7 cellular contexts compared by ENCODE assay signal in the genomic region with DNA sequence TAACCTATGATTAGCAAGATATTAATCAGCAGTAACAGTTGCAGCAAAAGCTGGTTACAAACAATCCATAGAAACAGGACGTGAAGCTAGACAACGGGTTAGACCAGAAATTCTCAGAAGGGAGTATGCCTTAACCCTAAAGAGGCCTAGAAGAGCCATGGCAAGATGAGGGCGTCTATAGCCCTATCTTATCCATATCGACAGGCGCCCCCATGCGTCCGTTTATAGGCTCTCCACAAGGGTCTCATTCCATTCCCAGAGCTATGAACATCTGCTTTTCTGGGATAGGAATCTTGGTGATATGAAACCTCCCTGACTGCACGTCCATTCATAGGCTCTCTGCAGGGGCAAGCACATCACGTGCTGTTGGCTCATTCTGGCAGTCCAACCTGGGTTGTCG.
DNase-seq lines count a peak whose midpoint lies in the region; ATAC-seq and TF ChIP-seq lines count a peak whose summit lies in the region.
"Not testable (repeated sequence)": the region's sequence is repeated elsewhere in the genome, so short reads cannot be mapped to it uniquely, and the experiment has no call there.

No MANE protein-coding gene starts in this region.

- H3K9me3 ChIP-seq in GM23248 (ENCODE audit: low read depth); Loucy (ENCODE audit: insufficient read depth, low read depth, low read length); endodermal cell (ENCODE audit: control insufficient read depth, low read length); iPS DF 6.9 (ENCODE audit: control insufficient read depth, insufficient read depth, low read length): not testable (repeated sequence)

- H3K27ac Mint-ChIP-seq in WTC11, endodermal cell: not testable (repeated sequence)

- not testable (repeated sequence) for H2AFZ ChIP-seq in GM23248; Loucy (ENCODE audit: low read length)

- not testable (repeated sequence) for H3K9me3 Mint-ChIP-seq in WTC11
- H3K9me3 Mint-ChIP-seq in endodermal cell: peaks cover 11% of the 10 kb centered on the region

- not testable (repeated sequence) for H3K4me1 Mint-ChIP-seq in WTC11, endodermal cell

- H3K4me1 ChIP-seq in GM23248 (ENCODE audit: insufficient read depth); Loucy (ENCODE audit: insufficient read depth, low read length, poor library complexity, severe bottlenecking); endodermal cell (ENCODE audit: control insufficient read depth, insufficient read depth, low read length); iPS DF 6.9 (ENCODE audit: control insufficient read depth, insufficient read depth, low read length): not testable (repeated sequence)

- POLR2A ChIA-PET in WTC11 (lab: Charles Lee): not testable (repeated sequence)

- H3K9ac ChIP-seq in GM23248; Loucy (ENCODE audit: low read depth, low read length, poor library complexity, severe bottlenecking); endodermal cell (ENCODE audit: extremely low read depth, low read length, poor library complexity, severe bottlenecking): not testable (repeated sequence)

- not testable (repeated sequence) for H3K27ac ChIP-seq in GM23248; endodermal cell (ENCODE audit: low read depth, low read length); iPS DF 6.9 (ENCODE audit: low read length)

- in situ Hi-C loops in GM23248 (cut with MboI): not testable (repeated sequence)

- not testable (repeated sequence) for H4K20me1 ChIP-seq in GM23248 (ENCODE audit: insufficient read depth); Loucy (ENCODE audit: insufficient read depth, low read length, poor library complexity, severe bottlenecking)

- H3K36me3 Mint-ChIP-seq in WTC11; endodermal cell (ENCODE audit: low read depth): not testable (repeated sequence)

- not testable (repeated sequence) for H3K4me3 ChIP-seq in GM23248; Loucy (ENCODE audit: low read length, poor library complexity, severe bottlenecking); endodermal cell (ENCODE audit: low read length); iPS DF 6.9 (ENCODE audit: low read length)

- CTCF ChIA-PET in WTC11 (lab: Charles Lee): interaction anchor here (1.0 to 1.2 kb wide), 2 partner anchors 9 to 100 kb away, joined by 3 to 8 read pairs; no protein-coding TSS in a partner anchor

- H3K4me3 Mint-ChIP-seq in WTC11, endodermal cell: not testable (repeated sequence)

- not testable (repeated sequence) for H3K36me3 ChIP-seq in GM23248 (ENCODE audit: low read depth); Loucy (ENCODE audit: insufficient read depth, low read length); endodermal cell (ENCODE audit: control insufficient read depth, insufficient read depth, low read length); iPS DF 6.9 (ENCODE audit: control insufficient read depth, insufficient read depth, low read length)

- ATAC-seq in WTC11: not testable (repeated sequence)

- H3K79me2 ChIP-seq in GM23248 (ENCODE audit: insufficient read depth); Loucy (ENCODE audit: insufficient read depth, low read length): not testable (repeated sequence)

- not testable (repeated sequence) for H3K27me3 ChIP-seq in GM23248 (replicated peaks; ENCODE audit: insufficient read depth); Loucy (ENCODE audit: insufficient read depth, low read length, poor library complexity, severe bottlenecking); endodermal cell (ENCODE audit: control insufficient read depth, insufficient read depth, low read length, poor library complexity, severe bottlenecking); iPS DF 6.9 (ENCODE audit: control insufficient read depth, insufficient read depth, low read length)

- H3F3A ChIP-seq in GM23248 (ENCODE audit: insufficient read depth); Loucy (ENCODE audit: low read depth): not testable (repeated sequence)

- WGBS in GM23248 (ENCODE audit: low coverage in 1 of 2, low lambda C conversion rate in 2 of 2, missing lambda C conversion rate in 2 of 2), 2 experiments: 35 to 42% methylated on average over 10 of the region's 10 CpGs
- 68 to 94% methylated on average over 3 to 10 of the region's 10 CpGs for WGBS in endodermal cell (ENCODE audit: insufficient coverage in 1 of 2, insufficient read length in 1 of 2), 2 experiments
- no CpG with 5 or more reads among the region's 10 CpGs for WGBS in iPS DF 6.9 (ENCODE audit: insufficient coverage, insufficient read length)

- DNase-seq in DMS53 (lab: John Stamatoyannopoulos, UW): peak; percentile 26
- DNase-seq in GM23248: peak; percentile 2
- DNase-seq in RPMI8226: peak; percentile 4
- DNase-seq in WTC11 (ENCODE audit: low spot score): peak; percentile 77
- DNase-seq in endodermal cell: peak; percentile 68
- peak; percentile 9 for DNase-seq in iPS DF 6.9 (ENCODE audit: low read depth, low spot score)

- not testable (repeated sequence) for H3K4me2 ChIP-seq in GM23248 (ENCODE audit: unreplicated experiment); Loucy (ENCODE audit: low read depth, low read length, poor library complexity, severe bottlenecking)

- peak; percentile 21 for TF ChIP-seq CTCF in Loucy (conservative IDR thresholded peaks at IDR 0.05; ENCODE audit: low read length)
- peak; percentile 41 for TF ChIP-seq CTCF in WTC11 (IDR thresholded peaks at IDR 0.05)
- peak; percentile 58 for TF ChIP-seq CTCF in endodermal cell (conservative IDR thresholded peaks at IDR 0.05)

- not testable (repeated sequence) for H3K9me2 ChIP-seq in GM23248 (ENCODE audit: insufficient read depth); Loucy (replicated peaks; ENCODE audit: low read depth, low read length)

- H3K27me3 Mint-ChIP-seq in WTC11 (ENCODE audit: low read depth); endodermal cell (ENCODE audit: insufficient read depth): not testable (repeated sequence)

Comparison
In these comparisons a context has a peak if more than half of its experiments do, and no peak if none do; other contexts are left out.
1. DNase-seq: peak in every context shown above with its lines; median percentile 77 in WTC11; 68 in endodermal cell; 26 in DMS53; 9 in iPS DF 6.9; 4 in RPMI8226; 2 in GM23248.